32 cellular contexts compared by ENCODE assay signal in the genomic region with DNA sequence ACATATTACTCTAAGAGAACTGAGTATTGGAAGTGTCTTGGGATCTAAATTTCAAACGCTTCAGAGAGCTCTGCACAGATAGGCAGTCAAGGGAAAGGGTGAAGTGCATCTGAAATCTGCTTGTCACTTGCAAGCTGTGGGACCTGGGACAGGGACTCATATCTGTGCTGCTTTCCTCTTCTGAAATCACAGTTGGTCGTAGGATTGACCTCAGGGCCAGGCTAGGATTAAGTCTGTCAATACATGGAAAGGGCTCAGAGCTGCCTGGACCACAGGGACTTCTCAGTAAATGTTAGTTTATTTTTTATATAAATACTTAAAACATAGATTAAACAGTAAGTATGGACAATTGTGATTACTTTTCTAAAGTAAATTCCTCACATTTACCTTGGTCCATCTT.
"Had no signal": no experiment of that assay in that cellular context is flagged by ENCODE, and none has a peak within 500 bp of the region (broad histone marks: within the 10 kb centered on the region; RNA-seq: fewer than 3 reads in every experiment).

No MANE protein-coding gene starts in this region.

- H3K9me3 ChIP-seq: body of pancreas, breast epithelium, MG63, SJCRH30 had no signal

- H3K27me3 ChIP-seq: body of pancreas, breast epithelium, MG63, SJCRH30 had no signal

- H3K36me3 ChIP-seq: breast epithelium, MG63, SJCRH30 had no signal

- H3K4me3 ChIP-seq: body of pancreas, breast epithelium, MG63, SJCRH30, SK-N-MC had no signal

- H3K4me3 Mint-ChIP-seq: activated CD4-positive, alpha-beta T cell treated with anti-CD3 and anti-CD28 coated beads, Interleukin-2, amount 10 ng/mL, durations not matched to agents 24 days and 14 days; activated CD8-positive, alpha-beta T cell treated with anti-CD3 and anti-CD28 coated beads for 36 hours; activated naive CD8-positive, alpha-beta T cell treated with anti-CD3 and anti-CD28 coated beads for 36 hours; activated T-cell treated with anti-CD3 and anti-CD28 coated beads, Interleukin-2, amount 50 U/mL, for 72 hours; activated T-helper 17 cell treated with anti-CD3 and anti-CD28 coated beads, Interleukin-2, amount 50 U/mL, for 72 hours had no signal

- H3K9ac ChIP-seq: KMS-11 had no signal

- ATAC-seq: activated CD8-positive, alpha-beta T cell treated with anti-CD3 and anti-CD28 coated beads for 36 hours; activated T-cell treated with anti-CD3 and anti-CD28 coated beads, Interleukin-2, amount 50 U/mL, for 72 hours; activated T-helper 17 cell treated with anti-CD3 and anti-CD28 coated beads, Interleukin-2, amount 50 U/mL, for 72 hours; body of pancreas; Panc1 had no signal

- H3K36me3 Mint-ChIP-seq: activated naive CD8-positive, alpha-beta T cell treated with anti-CD3 and anti-CD28 coated beads for 36 hours had no signal

- H3K27ac ChIP-seq: body of pancreas, breast epithelium, KMS-11, SJCRH30, SK-N-MC had no signal

- H3K9me3 Mint-ChIP-seq: activated CD4-positive, alpha-beta T cell treated with anti-CD3 and anti-CD28 coated beads, Interleukin-2, amount 10 ng/mL, durations not matched to agents 24 days and 14 days; activated CD8-positive, alpha-beta T cell treated with anti-CD3 and anti-CD28 coated beads for 36 hours; activated naive CD8-positive, alpha-beta T cell treated with anti-CD3 and anti-CD28 coated beads for 36 hours; activated T-cell treated with anti-CD3 and anti-CD28 coated beads, Interleukin-2, amount 50 U/mL, for 72 hours; activated T-helper 17 cell treated with anti-CD3 and anti-CD28 coated beads, Interleukin-2, amount 50 U/mL, for 72 hours had no signal

- H3K27me3 Mint-ChIP-seq: activated CD4-positive, alpha-beta T cell treated with anti-CD3 and anti-CD28 coated beads, Interleukin-2, amount 10 ng/mL, durations not matched to agents 24 days and 14 days; activated CD8-positive, alpha-beta T cell treated with anti-CD3 and anti-CD28 coated beads for 36 hours; activated naive CD8-positive, alpha-beta T cell treated with anti-CD3 and anti-CD28 coated beads for 36 hours; activated T-helper 17 cell treated with anti-CD3 and anti-CD28 coated beads, Interleukin-2, amount 50 U/mL, for 72 hours had no signal

- H3K4me2 ChIP-seq: KMS-11 had no signal

- DNase-seq: activated CD4-positive, alpha-beta T cell treated with anti-CD3 and anti-CD28 coated beads, Interleukin-2, amount 10 ng/mL, durations not matched to agents 24 days and 14 days; activated CD4-positive, alpha-beta T cell treated with anti-CD3 and anti-CD28 coated beads, Interleukin-2, amount 50 U/mL, for 4 hours; activated CD8-positive, alpha-beta T cell treated with anti-CD3 and anti-CD28 coated beads for 36 hours; activated effector memory CD4-positive, alpha-beta T cell treated with anti-CD3 and anti-CD28 coated beads, Interleukin-2, amount 50 U/mL, for 16 hours; activated naive CD4-positive, alpha-beta T cell; activated naive CD4-positive, alpha-beta T cell treated with anti-CD3 and anti-CD28 coated beads, Interleukin-2, amount 50 U/mL, for 16 hours; activated naive CD8-positive, alpha-beta T cell treated with anti-CD3 and anti-CD28 coated beads for 36 hours; activated T-cell treated with anti-CD3 and anti-CD28 coated beads, Interleukin-2, amount 50 U/mL, for 1 hour; activated T-cell treated with anti-CD3 and anti-CD28 coated beads, Interleukin-2, amount 50 U/mL, for 72 hours; amygdala; body of pancreas; caudate nucleus; cerebellar nuclear complex; MG63; NCI-H1048; NCI-H1105 treated with DMSO at 0.1 percent for 48 hours; NCI-H1436; NCI-H1694; NCI-H1930; NCI-H2081 treated with DMSO at 0.1 percent for 48 hours; NCI-H226; NCI-H446 treated with DMSO at 0.1 percent for 48 hours; NCI-H69; NCI-H82; SHP77; T1000 had no signal

- H3K27ac Mint-ChIP-seq: activated CD4-positive, alpha-beta T cell treated with anti-CD3 and anti-CD28 coated beads, Interleukin-2, amount 10 ng/mL, durations not matched to agents 24 days and 14 days; activated CD8-positive, alpha-beta T cell treated with anti-CD3 and anti-CD28 coated beads for 36 hours; activated naive CD8-positive, alpha-beta T cell treated with anti-CD3 and anti-CD28 coated beads for 36 hours; activated T-cell treated with anti-CD3 and anti-CD28 coated beads, Interleukin-2, amount 50 U/mL, for 72 hours; activated T-helper 17 cell treated with anti-CD3 and anti-CD28 coated beads, Interleukin-2, amount 50 U/mL, for 72 hours had no signal
